8 cellular contexts compared by ENCODE assay signal in the genomic region with DNA sequence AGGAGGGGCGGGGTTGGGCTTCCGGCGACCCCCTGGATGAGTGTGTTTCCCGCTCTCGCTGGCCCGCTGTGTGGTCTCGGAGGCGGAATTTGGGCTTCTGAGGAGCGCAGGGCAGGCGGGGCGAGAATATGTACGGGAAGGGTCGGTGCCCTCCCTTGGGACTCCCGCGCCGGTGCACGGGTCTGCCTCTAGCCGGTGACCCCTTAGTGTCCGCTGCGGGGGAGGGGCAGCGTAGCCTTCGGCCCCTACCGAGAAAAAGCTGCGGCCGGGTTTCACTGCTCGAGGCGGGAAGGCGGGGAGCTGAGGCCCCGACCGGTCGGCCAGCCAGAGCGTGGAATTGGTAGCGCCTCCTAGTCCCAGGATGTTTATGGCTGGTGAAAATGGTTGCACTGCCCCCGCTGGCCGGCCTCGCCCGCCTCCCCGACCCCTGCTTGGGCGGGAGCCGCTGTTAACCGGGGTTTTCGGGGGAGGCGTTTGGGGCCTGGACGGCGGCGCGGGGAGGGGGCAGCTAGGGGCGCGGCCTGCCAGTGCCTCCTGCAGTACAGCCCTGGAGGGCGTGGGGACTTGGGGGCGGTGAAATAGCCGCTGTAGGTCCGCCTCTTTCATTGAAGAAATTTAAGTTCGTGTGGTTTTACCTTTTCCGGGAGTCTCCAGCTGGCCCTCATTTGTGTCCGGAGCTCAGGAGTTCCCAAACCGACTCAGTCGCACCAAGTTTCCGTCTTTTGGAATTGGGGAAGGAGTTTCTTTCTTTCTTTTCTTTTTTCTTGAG. TPM values are rescaled to one million over a fixed set of nuclear protein-coding genes. Genes with fewer than 3 reads are reported as not detected.
A peak's percentile ranks its signal among the peaks of the same experiment; 100 is the strongest.
DNase-seq lines count a peak whose midpoint lies in the region; ATAC-seq and TF ChIP-seq lines count a peak whose summit lies in the region.

A gene (plus strand): TSS at position 643 of the 769 bp plus-strand sequence. CDS start 290 bp downstream, outside the sequence.

- peak within 1 kb of the TSS; percentile 90 for H2AFZ ChIP-seq in KMS-11 (ENCODE audit: low read depth)

- peak within 1 kb of the TSS; percentile 96 for H3K4me3 ChIP-seq in KMS-11 (IDR thresholded peaks at IDR 0.05; ENCODE audit: insufficient read depth, low read depth, low read length)

- H3K4me3 Mint-ChIP-seq in natural killer cell = peak within 1 kb of the TSS; percentile 97

- no peaks in the 10 kb centered on the region for H3K9me3 Mint-ChIP-seq in natural killer cell

- intact Hi-C loops in natural killer cell (cut with micrococcal nuclease) = loop anchor here (1.0 to 10.0 kb wide), 5 partner anchors 15 to 483 kb away; a partner anchor contains a TSS

- H3K36me3 Mint-ChIP-seq in natural killer cell = no peaks in the 10 kb centered on the region

- peak; percentile 74 for ATAC-seq in GM21737 (IDR thresholded peaks at IDR 0.05; ENCODE audit: unreplicated experiment)
- ATAC-seq in natural killer cell = peak; percentile 74 to 85 (median 74)
- peak; percentile 82 for ATAC-seq in stimulated activated naive CD8-positive, alpha-beta T cell treated with anti-CD3 and anti-CD28 coated beads, Interleukin-15, Interleukin-2, amounts not matched to agents 100 U/mL and 50 U/mL, for 24 hours

- no peaks in the 10 kb centered on the region for H3K27me3 ChIP-seq in KMS-11 (ENCODE audit: insufficient read depth, low read depth)

- peak within 1 kb of the TSS; percentile 79 for H3K4me2 ChIP-seq in KMS-11

- H3K4me1 Mint-ChIP-seq in natural killer cell = peaks cover 45 to 59% of the 10 kb centered on the region in 2 donors

- H3K4me1 ChIP-seq in KMS-11 (ENCODE audit: low read depth, poor library complexity, severe bottlenecking) = peaks cover 23% of the 10 kb centered on the region

- H3K9ac ChIP-seq in KMS-11 = peak within 1 kb of the TSS; percentile 89

- peaks cover 5% of the 10 kb centered on the region; the same call in 1 of the 2 replicates for H4K20me1 ChIP-seq in KMS-11 (ENCODE audit: insufficient read depth)

- H3K27ac Mint-ChIP-seq in natural killer cell = peak within 1 kb of the TSS; percentile 90 to 97

- peaks cover 47% of the 10 kb centered on the region for H3K79me2 ChIP-seq in KMS-11 (ENCODE audit: insufficient read depth, low read depth)

- TF ChIP-seq CTCF in KMS-11 (conservative IDR thresholded peaks at IDR 0.05; ENCODE audit: low read depth, low read length) = no peak
- no peak for TF ChIP-seq CTCF in natural killer cell (IDR thresholded peaks at IDR 0.05)

- H3K27ac ChIP-seq in KMS-11 = peak within 1 kb of the TSS; percentile 87

- no peaks in the 10 kb centered on the region for H3K27me3 Mint-ChIP-seq in natural killer cell (ENCODE audit: low read depth in 2 of 2)

- DNase-seq in DMS53 treated with DMSO at 0.1 percent for 48 hours (lab: John Stamatoyannopoulos, UW; ENCODE audit: unreplicated experiment) (peak; percentile 79), RKO (ENCODE audit: low spot score) (peak; percentile 93), activated T-helper 1 cell treated with Interleukin-2 at 50 U/mL for 16 hours (ENCODE audit: low read depth) (peak; percentile 75), fibroblast of gingiva (ENCODE audit: low read depth) (peak; percentile 99), natural killer cell (peak; percentile 85)
- peak; percentile 86 for DNase-seq in stimulated activated naive CD8-positive, alpha-beta T cell treated with anti-CD3 and anti-CD28 coated beads, Interleukin-15, Interleukin-2, amounts not matched to agents 100 U/mL and 50 U/mL, for 24 hours

- no peaks in the 10 kb centered on the region for H3K36me3 ChIP-seq in KMS-11 (ENCODE audit: insufficient read depth)

RNA-seq across cellular contexts. Expression of the gene that starts here (rescaled TPM):
- total RNA-seq in natural killer cell = 100 to 1,000 TPM; 100 to 117 (median 101) TPM

Comparison
In these comparisons a context has a peak if more than half of its experiments do, and no peak if none do; other contexts are left out.
1. Peak in every context shown above with its lines: DNase-seq, ATAC-seq, H3K4me3 ChIP-seq and H3K27ac ChIP-seq.